ENCODE assay signal across 11 cellular contexts in the genomic region with DNA sequence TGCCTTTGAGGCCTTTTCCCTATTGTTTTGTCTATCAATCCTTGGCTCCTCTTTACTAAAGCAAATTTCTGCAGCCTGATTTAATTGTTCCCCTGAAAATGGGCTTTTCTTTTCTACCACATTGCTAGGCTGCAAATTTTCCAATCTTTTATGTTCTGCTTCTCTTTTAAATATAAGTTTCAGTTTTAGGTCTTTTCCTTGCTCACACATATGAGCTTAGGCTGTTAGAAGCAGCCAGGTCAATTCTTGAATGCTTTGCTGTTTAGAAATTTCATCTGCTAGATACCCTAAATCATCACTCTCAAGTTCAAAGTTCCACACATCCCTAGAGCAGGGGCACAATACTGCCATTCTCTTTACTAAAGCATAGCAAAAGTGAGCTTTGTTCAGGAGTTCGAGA.
"Had no signal": no experiment of that assay in that cellular context is flagged by ENCODE, and none has a peak within 500 bp of the region (broad histone marks: within the 10 kb centered on the region; RNA-seq: fewer than 3 reads in every experiment).

No MANE protein-coding gene starts in this region.

- ATAC-seq: GM23338, HCT116 had no signal

- H2AFZ ChIP-seq: GM23248, GM23338 had no signal

- FAIRE-seq: H1, H54 had no signal

- H3K27ac ChIP-seq: GM23248 had no signal

- H3K36me3 ChIP-seq: HAP-1 had no signal

- H3K4me3 ChIP-seq: GM23248, GM23338, HAP-1 had no signal

- DNase-seq: GM23248, GOT3, H7, H9, HCEC 1CT, HFFc6 had no signal

- H3K9ac ChIP-seq: GM23248 had no signal

- H3K4me1 ChIP-seq: HAP-1 had no signal

- H3K4me2 ChIP-seq: GM23338 had no signal
